8 cellular contexts compared by ENCODE assay signal in genomic region chr13:39263033-39263432, GRCh38.
A peak's percentile ranks its signal among the peaks of the same experiment; 100 is the strongest.
DNase-seq lines count a peak whose midpoint lies in the region; TF ChIP-seq lines count a peak whose summit lies in the region.

No MANE protein-coding gene starts in this region.

- H3K4me1 ChIP-seq in HEK293 (ENCODE audit: control insufficient read depth, insufficient read depth, low read length) (no peaks in the 10 kb centered on the region), mesendoderm (ENCODE audit: control insufficient read depth, low read depth, low read length) (no peaks in the 10 kb centered on the region), transverse colon (peaks cover 0 to 7% (median 0%) of the 10 kb centered on the region in 4 donors)

- H3K27me3 ChIP-seq in MG63 (no peaks in the 10 kb centered on the region), SU-DHL-6 (ENCODE audit: low read length) (no peaks in the 10 kb centered on the region), mesendoderm (ENCODE audit: insufficient read depth, low read length, poor library complexity) (no peaks in the 10 kb centered on the region), transverse colon (no peaks in the 10 kb centered on the region)

- WGBS in mesendoderm (ENCODE audit: extremely low coverage, insufficient coverage, low lambda C conversion rate): no CpG with 5 or more reads among the region's 1 CpG
- WGBS in transverse colon (ENCODE audit: low coverage in 1 of 2), 2 donors: 9 to 11% methylated on average over 1 of the region's 1 CpG

- H4K8ac ChIP-seq in mesendoderm (ENCODE audit: low read depth, low read length): no peak overlapping the region

- no peak overlapping the region for H3K4ac ChIP-seq in mesendoderm (ENCODE audit: low read depth, low read length)

- no peaks in the 10 kb centered on the region for H3K9me2 ChIP-seq in SU-DHL-6 (replicated peaks; ENCODE audit: insufficient read depth, low read length)

- H2BK120ac ChIP-seq in mesendoderm (ENCODE audit: low read depth, low read length): no peak overlapping the region

- H3K79me1 ChIP-seq in mesendoderm (ENCODE audit: low read length): no peaks in the 10 kb centered on the region

- H3K9me3 ChIP-seq in HEK293 (ENCODE audit: control insufficient read depth, insufficient read depth, low read depth, low read length) (no peaks in the 10 kb centered on the region), MG63 (no peaks in the 10 kb centered on the region), SU-DHL-6 (ENCODE audit: insufficient read depth, low read length) (no peaks in the 10 kb centered on the region), transverse colon (no peaks in the 10 kb centered on the region)

- H3K23ac ChIP-seq in mesendoderm (ENCODE audit: low read length): no peak overlapping the region

- TF ChIP-seq POLR2A in transverse colon (IDR thresholded peaks at IDR 0.05): no peak

- H3K36me3 ChIP-seq in HEK293 (ENCODE audit: control insufficient read depth in 2 of 2, insufficient read depth in 1 of 2, low read length in 2 of 2) (no peaks in the 10 kb centered on the region), MG63 (no peaks in the 10 kb centered on the region), SU-DHL-6 (ENCODE audit: low read length) (no peaks in the 10 kb centered on the region), mesendoderm (ENCODE audit: control insufficient read depth, insufficient read depth, low read length) (no peaks in the 10 kb centered on the region), transverse colon (no peaks in the 10 kb centered on the region)

- POLR2A ChIA-PET in HEK293 (lab: Yijun Ruan, JAX): no interaction called here

- H3K4me3 ChIP-seq in HEK293 (ENCODE audit: low read depth, low read length): no peak overlapping the region
- H3K4me3 ChIP-seq in MG63: no peak overlapping the region
- H3K4me3 ChIP-seq in SU-DHL-6 (ENCODE audit: insufficient read depth, low read length, poor library complexity, severe bottlenecking): no peak overlapping the region
- no peak overlapping the region for H3K4me3 ChIP-seq in mesendoderm (ENCODE audit: low read length)
- no peak overlapping the region for H3K4me3 ChIP-seq in transverse colon

- H2AK5ac ChIP-seq in mesendoderm (ENCODE audit: low read length): no peak overlapping the region

- H3K9ac ChIP-seq in SU-DHL-6 (ENCODE audit: low read length) (no peak overlapping the region), mesendoderm (ENCODE audit: low read length) (no peak overlapping the region)

- in situ Hi-C loops in transverse colon (cut with MboI; ENCODE audit: low pct_ligation_motif_present in 1 of 4, low pct_unique_long_range_greater_than_20kb in 1 of 4, low sequenced_read_pairs in 3 of 4): loop anchor here in 1 of 4 donors (25.0 kb wide), 1 partner anchor 349 kb away; the partner anchor contains the start of gene LHFPL6

- no peak overlapping the region for H3K56ac ChIP-seq in mesendoderm (ENCODE audit: low read length)

- no peak overlapping the region for H3K27ac ChIP-seq in HEK293 (ENCODE audit: extremely low read depth, low read depth, low read length)
- H3K27ac ChIP-seq in SU-DHL-6 (ENCODE audit: low read depth, low read length): no peak overlapping the region
- H3K27ac ChIP-seq in mesendoderm (ENCODE audit: low read depth, low read length): no peak overlapping the region
- H3K27ac ChIP-seq in transverse colon: no peak overlapping the region

- no peaks in the 10 kb centered on the region for H3F3A ChIP-seq in SU-DHL-6 (ENCODE audit: insufficient read depth)

- CTCF ChIA-PET in HEK293 (lab: Yijun Ruan, JAX): interaction anchor here (0.9 to 1.5 kb wide), 2 partner anchors 119 to 188 kb away, joined by 3 read pairs; no protein-coding TSS in a partner anchor

- H4K20me1 ChIP-seq in SU-DHL-6 (ENCODE audit: low read depth, low read length): no peaks in the 10 kb centered on the region

- H3K79me2 ChIP-seq in SU-DHL-6 (ENCODE audit: insufficient read depth, low read length): no peaks in the 10 kb centered on the region
- no peaks in the 10 kb centered on the region for H3K79me2 ChIP-seq in mesendoderm (ENCODE audit: control insufficient read depth, insufficient read depth, low read length)

- intact Hi-C loops in transverse colon (cut with DNase I; ENCODE audit: low total_unique reads): no loop called here

- H2BK5ac ChIP-seq in mesendoderm (ENCODE audit: low read length): no peak overlapping the region

- H4K5ac ChIP-seq in mesendoderm (ENCODE audit: low read length): no peak overlapping the region

- no peak for TF ChIP-seq CTCF in HEK293 (tag by site-specific recombination; IDR thresholded peaks at IDR 0.05)
- peak; percentile 58 for TF ChIP-seq CTCF in SU-DHL-6 (IDR thresholded peaks at IDR 0.05; ENCODE audit: insufficient read depth, low read length, poor library complexity, severe bottlenecking)
- TF ChIP-seq CTCF in transverse colon (IDR thresholded peaks at IDR 0.05): peak; percentile 45 to 61 (median 51)

- DNase-seq in activated CD8-positive, alpha-beta memory T cell treated with anti-CD3 and anti-CD28 coated beads, Interleukin-2, amount 50 U/mL, for 24 hours (ENCODE audit: extremely low read depth): peak; percentile 6
- DNase-seq in activated CD8-positive, alpha-beta memory T cell treated with anti-CD3 and anti-CD28 coated beads, Interleukin-2, amount 50 U/mL, for 48 hours: no peak
- DNase-seq in MG63 (peak; percentile 11), ecto neural progenitor cell (ENCODE audit: low spot score) (peak; percentile 49), mesendoderm (peak; percentile 67), transverse colon (peak; percentile 9)

- H3K4me2 ChIP-seq in SU-DHL-6 (ENCODE audit: low read depth, low read length, poor library complexity, severe bottlenecking) (no peak overlapping the region), mesendoderm (ENCODE audit: low read length) (no peak overlapping the region)

- H2AFZ ChIP-seq in SU-DHL-6 (ENCODE audit: low read depth, low read length, severe bottlenecking): no peak overlapping the region

- TF ChIP-seq EP300 in transverse colon (IDR thresholded peaks at IDR 0.05; ENCODE audit: low read depth): no peak

- no peak overlapping the region for H2BK15ac ChIP-seq in mesendoderm (replicated peaks; ENCODE audit: low read depth)

- no peak overlapping the region for H3K18ac ChIP-seq in mesendoderm (ENCODE audit: low read length)

TF ChIP-seq in HEK293, 187 proteins besides CTCF, POLR2A, EP300 and RAD21:
- TF ChIP-seq ZNF433 (tag by site-specific recombination; IDR thresholded peaks at IDR 0.05; ENCODE audit: low read depth): no peak
- TF ChIP-seq ZNF654 (tag by site-specific recombination; IDR thresholded peaks at IDR 0.05; ENCODE audit: low read depth): peak; percentile 54
- no peak for TF ChIP-seq ZNF449 (tag by site-specific recombination; IDR thresholded peaks at IDR 0.05)
- TF ChIP-seq ZNF776 (tag by site-specific recombination; IDR thresholded peaks at IDR 0.05; ENCODE audit: borderline replicate concordance): no peak
- TF ChIP-seq ZNF561 (tag by site-specific recombination; IDR thresholded peaks at IDR 0.05; ENCODE audit: borderline replicate concordance): no peak
- TF ChIP-seq ZNF623 (tag by site-specific recombination; IDR thresholded peaks at IDR 0.05): no peak
- TF ChIP-seq ZNF501 (tag by site-specific recombination; IDR thresholded peaks at IDR 0.05): no peak
- TF ChIP-seq KLF16 (tag by site-specific recombination; IDR thresholded peaks at IDR 0.05): no peak
- TF ChIP-seq ZSCAN30 (tag by site-specific recombination; IDR thresholded peaks at IDR 0.05): 0 out of 2 replicates have a peak, but pooled peaks have one; percentile 11
- no peak for TF ChIP-seq INSM2 (tag by site-specific recombination; IDR thresholded peaks at IDR 0.05)
- no peak for TF ChIP-seq ZNF837 (tag by site-specific recombination; IDR thresholded peaks at IDR 0.05)
- no peak for TF ChIP-seq ZNF704 (tag by site-specific recombination; IDR thresholded peaks at IDR 0.05)
- peak; percentile 59 for TF ChIP-seq ZBTB20 (tag by site-specific recombination; IDR thresholded peaks at IDR 0.05)
- no peak for TF ChIP-seq ZNF76 (tag by site-specific recombination; IDR thresholded peaks at IDR 0.05; ENCODE audit: borderline replicate concordance, low read depth)
- TF ChIP-seq ZSCAN23 (tag by site-specific recombination; IDR thresholded peaks at IDR 0.05): no peak
- no peak for TF ChIP-seq ZFP37 (tag by site-specific recombination; IDR thresholded peaks at IDR 0.05)
